Comparison of ENCODE assay signal across 21 cellular contexts in the genomic region with DNA sequence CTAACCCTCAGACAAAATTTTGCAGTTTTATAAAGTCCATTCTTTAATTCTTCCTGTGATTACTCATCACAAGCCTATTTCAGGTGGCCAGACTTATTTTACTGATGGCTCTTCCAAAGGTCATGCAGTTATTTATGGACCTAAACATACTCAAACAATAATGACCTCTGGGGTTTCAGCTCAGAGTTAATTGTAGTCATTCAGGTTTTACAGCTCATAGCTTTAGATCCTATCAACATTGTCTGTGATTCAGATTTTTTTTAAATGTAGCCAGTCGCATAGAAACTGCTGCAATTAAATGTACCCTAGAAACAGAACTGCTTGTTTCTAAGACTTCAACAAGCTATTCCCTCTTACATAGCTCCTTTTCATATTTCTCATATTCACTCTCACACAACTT.
"Had no signal": no experiment of that assay in that cellular context is flagged by ENCODE, and none has a peak within 500 bp of the region (broad histone marks: within the 10 kb centered on the region; RNA-seq: fewer than 3 reads in every experiment).

No MANE protein-coding gene starts in this region.

- DNase-seq: activated B cell treated with CpG ODN at 0.5 μM for 24 hours; activated CD4-positive, alpha-beta memory T cell treated with anti-CD3 and anti-CD28 coated beads, Interleukin-2, amount 10 ng/mL, durations not matched to agents 7 days and 5 days; activated CD4-positive, alpha-beta T cell treated with anti-CD3 and anti-CD28 coated beads for 48 hours; activated CD8-positive, alpha-beta memory T cell treated with anti-CD3 and anti-CD28 coated beads, Interleukin-2, amount 10 ng/mL, durations not matched to agents 7 days and 5 days; activated naive CD4-positive, alpha-beta T cell; activated naive CD8-positive, alpha-beta T cell treated with anti-CD3 and anti-CD28 coated beads, Interleukin-2, amount 10 ng/mL, durations not matched to agents 7 days and 5 days; amygdala; body of pancreas; effector memory CD8-positive, alpha-beta T cell; glutamatergic neuron; left lung; midbrain; nephron progenitor cell; nucleus accumbens; retina; stimulated activated CD4-positive, alpha-beta T cell treated with anti-CD3 and anti-CD28 coated beads, Interleukin-12 subunit alpha, Interleukin-12 subunit beta, amount 100 ng/mL, for 4 hours; stimulated activated CD4-positive, alpha-beta T cell treated with anti-CD3 and anti-CD28 coated beads, Interleukin-2, amount 100 ng/mL, for 24 hours; SW 1271; upper lobe of left lung had no signal

- H3K9me3 Mint-ChIP-seq: effector memory CD8-positive, alpha-beta T cell had no signal

- H3K4me1 Mint-ChIP-seq: activated B cell treated with CpG ODN at 0.5 μM for 24 hours; activated CD4-positive, alpha-beta memory T cell treated with anti-CD3 and anti-CD28 coated beads, Interleukin-2, amount 10 ng/mL, durations not matched to agents 7 days and 5 days; activated CD8-positive, alpha-beta memory T cell treated with anti-CD3 and anti-CD28 coated beads, Interleukin-2, amount 10 ng/mL, durations not matched to agents 7 days and 5 days; activated naive CD8-positive, alpha-beta T cell treated with anti-CD3 and anti-CD28 coated beads, Interleukin-2, amount 10 ng/mL, durations not matched to agents 7 days and 5 days; activated T-helper 17 cell treated with anti-CD3 and anti-CD28 coated beads, Interleukin-2, amount 50 U/mL, for 72 hours had no signal

- H3K27ac Mint-ChIP-seq: activated B cell treated with CpG ODN at 0.5 μM for 24 hours; activated CD4-positive, alpha-beta memory T cell treated with anti-CD3 and anti-CD28 coated beads, Interleukin-2, amount 10 ng/mL, durations not matched to agents 7 days and 5 days; activated CD8-positive, alpha-beta memory T cell treated with anti-CD3 and anti-CD28 coated beads, Interleukin-2, amount 10 ng/mL, durations not matched to agents 7 days and 5 days; activated naive CD8-positive, alpha-beta T cell treated with anti-CD3 and anti-CD28 coated beads, Interleukin-2, amount 10 ng/mL, durations not matched to agents 7 days and 5 days; activated T-helper 17 cell treated with anti-CD3 and anti-CD28 coated beads, Interleukin-2, amount 50 U/mL, for 72 hours; effector memory CD8-positive, alpha-beta T cell; nephron progenitor cell; stimulated activated naive CD8-positive, alpha-beta T cell treated with anti-CD3 and anti-CD28 coated beads, Interleukin-15, Interleukin-2, amounts not matched to agents 100 ng/mL and 50 ng/mL, for 24 hours had no signal

- ATAC-seq: activated CD8-positive, alpha-beta memory T cell treated with anti-CD3 and anti-CD28 coated beads, Interleukin-2, amount 10 ng/mL, durations not matched to agents 7 days and 5 days; activated T-helper 17 cell treated with anti-CD3 and anti-CD28 coated beads, Interleukin-2, amount 50 U/mL, for 72 hours; body of pancreas; effector memory CD8-positive, alpha-beta T cell; left lung had no signal

- H3K4me3 Mint-ChIP-seq: activated B cell treated with CpG ODN at 0.5 μM for 24 hours; activated CD4-positive, alpha-beta memory T cell treated with anti-CD3 and anti-CD28 coated beads, Interleukin-2, amount 10 ng/mL, durations not matched to agents 7 days and 5 days; activated CD8-positive, alpha-beta memory T cell treated with anti-CD3 and anti-CD28 coated beads, Interleukin-2, amount 10 ng/mL, durations not matched to agents 7 days and 5 days; activated naive CD8-positive, alpha-beta T cell treated with anti-CD3 and anti-CD28 coated beads, Interleukin-2, amount 10 ng/mL, durations not matched to agents 7 days and 5 days; activated T-helper 17 cell treated with anti-CD3 and anti-CD28 coated beads, Interleukin-2, amount 50 U/mL, for 72 hours; effector memory CD8-positive, alpha-beta T cell; nephron progenitor cell; stimulated activated naive CD8-positive, alpha-beta T cell treated with anti-CD3 and anti-CD28 coated beads, Interleukin-15, Interleukin-2, amounts not matched to agents 100 ng/mL and 50 ng/mL, for 24 hours had no signal

- H3K27me3 Mint-ChIP-seq: activated B cell treated with CpG ODN at 0.5 μM for 24 hours; activated CD4-positive, alpha-beta memory T cell treated with anti-CD3 and anti-CD28 coated beads, Interleukin-2, amount 10 ng/mL, durations not matched to agents 7 days and 5 days; activated CD8-positive, alpha-beta memory T cell treated with anti-CD3 and anti-CD28 coated beads, Interleukin-2, amount 10 ng/mL, durations not matched to agents 7 days and 5 days; activated naive CD8-positive, alpha-beta T cell treated with anti-CD3 and anti-CD28 coated beads, Interleukin-2, amount 10 ng/mL, durations not matched to agents 7 days and 5 days; activated T-helper 17 cell treated with anti-CD3 and anti-CD28 coated beads, Interleukin-2, amount 50 U/mL, for 72 hours; effector memory CD8-positive, alpha-beta T cell; stimulated activated naive CD8-positive, alpha-beta T cell treated with anti-CD3 and anti-CD28 coated beads, Interleukin-15, Interleukin-2, amounts not matched to agents 100 ng/mL and 50 ng/mL, for 24 hours had no signal

- H3K27me3 ChIP-seq: body of pancreas, left lung, upper lobe of left lung had no signal

- H3K27ac ChIP-seq: body of pancreas, left lung, upper lobe of left lung had no signal

- H3K36me3 Mint-ChIP-seq: activated CD8-positive, alpha-beta memory T cell treated with anti-CD3 and anti-CD28 coated beads, Interleukin-2, amount 10 ng/mL, durations not matched to agents 7 days and 5 days; activated naive CD8-positive, alpha-beta T cell treated with anti-CD3 and anti-CD28 coated beads, Interleukin-2, amount 10 ng/mL, durations not matched to agents 7 days and 5 days had no signal

- H3K9me3 ChIP-seq: body of pancreas, upper lobe of left lung had no signal
